In genomic region chr14:100307215-100308111, GRCh38 we compare ENCODE assay signal across 8 cellular contexts. TPM values are rescaled to one million over a fixed set of nuclear protein-coding genes. Genes with fewer than 3 reads are reported as not detected.
A peak's percentile ranks its signal among the peaks of the same experiment; 100 is the strongest.
DNase-seq lines count a peak whose midpoint lies in the region; ATAC-seq and TF ChIP-seq lines count a peak whose summit lies in the region.

No MANE protein-coding gene starts in this region.

- no peaks in the 10 kb centered on the region for H3K9me3 Mint-ChIP-seq in activated T-helper 1 cell treated with anti-CD3 and anti-CD28 coated beads, Interleukin-12 subunit alpha, Interleukin-12 subunit beta, Interleukin-2, Interleukin-4 antibody, amounts not matched to agents 30 ng/mL and 10 ng/mL and 1 ng/mL, durations not matched to agents 14 hours and 24 hours and 36 hours

- H3K36me3 ChIP-seq in iPS DF 6.9 (ENCODE audit: control insufficient read depth, insufficient read depth, low read length), result no peaks in the 10 kb centered on the region
- H3K36me3 ChIP-seq in smooth muscle cell (ENCODE audit: low read depth), result no peaks in the 10 kb centered on the region

- POLR2A ChIA-PET in GM10248 (lab: Yijun Ruan, JAX), result no interaction called here

- H3K4me3 ChIP-seq in iPS DF 6.9 (ENCODE audit: low read length) (peak overlapping the region; percentile 97), smooth muscle cell (peak overlapping the region; percentile 90)

- H3K4me3 Mint-ChIP-seq in activated T-helper 1 cell treated with anti-CD3 and anti-CD28 coated beads, Interleukin-12 subunit alpha, Interleukin-12 subunit beta, Interleukin-2, Interleukin-4 antibody, amounts not matched to agents 30 ng/mL and 10 ng/mL and 1 ng/mL, durations not matched to agents 14 hours and 24 hours and 36 hours, result peak overlapping the region; percentile 64

- H3F3A ChIP-seq in smooth muscle cell (ENCODE audit: low read depth), result no peaks in the 10 kb centered on the region

- H3K4me1 ChIP-seq in iPS DF 6.9 (ENCODE audit: control insufficient read depth, insufficient read depth, low read length) (peaks cover 12% of the 10 kb centered on the region), smooth muscle cell (ENCODE audit: low read depth) (peaks cover 14% of the 10 kb centered on the region)

- no CpG with 5 or more reads among the region's 33 CpGs for WGBS in iPS DF 6.9 (ENCODE audit: insufficient coverage, insufficient read length)
- 18% methylated on average over 33 of the region's 33 CpGs for WGBS in smooth muscle cell (ENCODE audit: low lambda C conversion rate)

- peaks cover 29% of the 10 kb centered on the region for H3K27me3 Mint-ChIP-seq in activated T-helper 1 cell treated with anti-CD3 and anti-CD28 coated beads, Interleukin-12 subunit alpha, Interleukin-12 subunit beta, Interleukin-2, Interleukin-4 antibody, amounts not matched to agents 30 ng/mL and 10 ng/mL and 1 ng/mL, durations not matched to agents 14 hours and 24 hours and 36 hours (ENCODE audit: insufficient read depth)

- H3K9me3 ChIP-seq in iPS DF 6.9 (ENCODE audit: control insufficient read depth, insufficient read depth, low read length) (no peaks in the 10 kb centered on the region), smooth muscle cell (replicated peaks; ENCODE audit: low read depth) (no peaks in the 10 kb centered on the region)

- H3K27me3 ChIP-seq in iPS DF 6.9 (ENCODE audit: control insufficient read depth, insufficient read depth, low read length) (no peaks in the 10 kb centered on the region; the same call in 1 of the 2 replicates), smooth muscle cell (ENCODE audit: low read depth) (no peaks in the 10 kb centered on the region)

- H3K9ac ChIP-seq in smooth muscle cell (ENCODE audit: low read depth), result peak overlapping the region; percentile 73

- no peak overlapping the region for H3K27ac Mint-ChIP-seq in activated T-helper 1 cell treated with anti-CD3 and anti-CD28 coated beads, Interleukin-12 subunit alpha, Interleukin-12 subunit beta, Interleukin-2, Interleukin-4 antibody, amounts not matched to agents 30 ng/mL and 10 ng/mL and 1 ng/mL, durations not matched to agents 14 hours and 24 hours and 36 hours

- no peak overlapping the region for H3K27ac ChIP-seq in iPS DF 6.9 (ENCODE audit: low read length)
- no peak overlapping the region for H3K27ac ChIP-seq in smooth muscle cell (ENCODE audit: low read depth)

- DNase-seq in EL (peak; percentile 19), iPS DF 6.9 (ENCODE audit: low read depth, low spot score) (no peak), smooth muscle cell (lab: John Stamatoyannopoulos, UW; ENCODE audit: unreplicated experiment) (no peak), GM10248 (ENCODE audit: extremely low spot score) (no peak), medulla oblongata (ENCODE audit: extremely low spot score) (no peak)
- DNase-seq in activated T-helper 1 cell treated with anti-CD3 and anti-CD28 coated beads, Interleukin-12 subunit alpha, Interleukin-12 subunit beta, Interleukin-2, Interleukin-4 antibody, amounts not matched to agents 30 ng/mL and 10 ng/mL and 1 ng/mL, durations not matched to agents 14 hours and 24 hours and 36 hours (ENCODE audit: low spot score), result no peak
- no peak for DNase-seq in activated CD4-positive, CD25-positive, alpha-beta regulatory T cell treated with anti-CD3 and anti-CD28 coated beads, Interleukin-2, amount 50 U/mL, for 72 hours

- H3K4me1 Mint-ChIP-seq in activated T-helper 1 cell treated with anti-CD3 and anti-CD28 coated beads, Interleukin-12 subunit alpha, Interleukin-12 subunit beta, Interleukin-2, Interleukin-4 antibody, amounts not matched to agents 30 ng/mL and 10 ng/mL and 1 ng/mL, durations not matched to agents 14 hours and 24 hours and 36 hours (ENCODE audit: low read depth), result peaks cover 22% of the 10 kb centered on the region

- peak overlapping the region; percentile 90 for H2AFZ ChIP-seq in smooth muscle cell (ENCODE audit: low read depth)

- intact Hi-C loops in activated T-helper 1 cell treated with anti-CD3 and anti-CD28 coated beads, Interleukin-12 subunit alpha, Interleukin-12 subunit beta, Interleukin-2, Interleukin-4 antibody, amounts not matched to agents 30 ng/mL and 10 ng/mL and 1 ng/mL, durations not matched to agents 14 hours and 24 hours and 36 hours (cut with micrococcal nuclease), result no loop called here

- TF ChIP-seq CTCF in smooth muscle cell (IDR thresholded peaks at IDR 0.05; ENCODE audit: borderline replicate concordance, insufficient read depth, poor library complexity, severe bottlenecking), result no peak
- TF ChIP-seq CTCF in GM10248 (IDR thresholded peaks at IDR 0.05; ENCODE audit: control extremely low read depth, extremely low read depth, low read depth, missing control alignments), result no peak

- H3K4me2 ChIP-seq in smooth muscle cell, result peak overlapping the region; percentile 94

- CTCF ChIA-PET in GM10248 (lab: Yijun Ruan, JAX), result interaction anchor here (1.2 to 2.0 kb wide), 3 partner anchors 10 to 114 kb away, joined by 3 to 9 read pairs (median 4); no protein-coding TSS in a partner anchor

- peak; percentile 9 for ATAC-seq in HG03045 (IDR thresholded peaks at IDR 0.05; ENCODE audit: unreplicated experiment)

- no peaks in the 10 kb centered on the region for H3K36me3 Mint-ChIP-seq in activated T-helper 1 cell treated with anti-CD3 and anti-CD28 coated beads, Interleukin-12 subunit alpha, Interleukin-12 subunit beta, Interleukin-2, Interleukin-4 antibody, amounts not matched to agents 30 ng/mL and 10 ng/mL and 1 ng/mL, durations not matched to agents 14 hours and 24 hours and 36 hours (ENCODE audit: low read depth)

- no peaks in the 10 kb centered on the region for H3K79me2 ChIP-seq in smooth muscle cell (ENCODE audit: low read depth)

- H4K20me1 ChIP-seq in smooth muscle cell (ENCODE audit: low read depth), result peaks cover 31% of the 10 kb centered on the region

RNA-seq across cellular contexts. Expression of gene SLC25A29, which starts 1.2 kb away (rescaled TPM):
- total RNA-seq in activated T-helper 1 cell treated with anti-CD3 and anti-CD28 coated beads, Interleukin-12 subunit alpha, Interleukin-12 subunit beta, Interleukin-2, Interleukin-4 antibody, amounts not matched to agents 30 ng/mL and 10 ng/mL and 1 ng/mL, durations not matched to agents 14 hours and 24 hours and 36 hours, result 15.9 and 19.1 TPM in 2 replicates
- 19.9 and 27.5 TPM in 2 replicates for total RNA-seq in smooth muscle cell
- 24.9 and 31.8 TPM in 2 replicates for polyA plus RNA-seq in smooth muscle cell

RNA-seq across cellular contexts. Expression of gene SLC25A47, which starts 15.7 kb away (rescaled TPM):
- not detected in 2 replicates for total RNA-seq in activated T-helper 1 cell treated with anti-CD3 and anti-CD28 coated beads, Interleukin-12 subunit alpha, Interleukin-12 subunit beta, Interleukin-2, Interleukin-4 antibody, amounts not matched to agents 30 ng/mL and 10 ng/mL and 1 ng/mL, durations not matched to agents 14 hours and 24 hours and 36 hours
- total RNA-seq in smooth muscle cell, result not detected in 2 replicates
- 0.59 TPM in 1 of 2 replicates, not detected in the other for polyA plus RNA-seq in smooth muscle cell
